In the genomic region with DNA sequence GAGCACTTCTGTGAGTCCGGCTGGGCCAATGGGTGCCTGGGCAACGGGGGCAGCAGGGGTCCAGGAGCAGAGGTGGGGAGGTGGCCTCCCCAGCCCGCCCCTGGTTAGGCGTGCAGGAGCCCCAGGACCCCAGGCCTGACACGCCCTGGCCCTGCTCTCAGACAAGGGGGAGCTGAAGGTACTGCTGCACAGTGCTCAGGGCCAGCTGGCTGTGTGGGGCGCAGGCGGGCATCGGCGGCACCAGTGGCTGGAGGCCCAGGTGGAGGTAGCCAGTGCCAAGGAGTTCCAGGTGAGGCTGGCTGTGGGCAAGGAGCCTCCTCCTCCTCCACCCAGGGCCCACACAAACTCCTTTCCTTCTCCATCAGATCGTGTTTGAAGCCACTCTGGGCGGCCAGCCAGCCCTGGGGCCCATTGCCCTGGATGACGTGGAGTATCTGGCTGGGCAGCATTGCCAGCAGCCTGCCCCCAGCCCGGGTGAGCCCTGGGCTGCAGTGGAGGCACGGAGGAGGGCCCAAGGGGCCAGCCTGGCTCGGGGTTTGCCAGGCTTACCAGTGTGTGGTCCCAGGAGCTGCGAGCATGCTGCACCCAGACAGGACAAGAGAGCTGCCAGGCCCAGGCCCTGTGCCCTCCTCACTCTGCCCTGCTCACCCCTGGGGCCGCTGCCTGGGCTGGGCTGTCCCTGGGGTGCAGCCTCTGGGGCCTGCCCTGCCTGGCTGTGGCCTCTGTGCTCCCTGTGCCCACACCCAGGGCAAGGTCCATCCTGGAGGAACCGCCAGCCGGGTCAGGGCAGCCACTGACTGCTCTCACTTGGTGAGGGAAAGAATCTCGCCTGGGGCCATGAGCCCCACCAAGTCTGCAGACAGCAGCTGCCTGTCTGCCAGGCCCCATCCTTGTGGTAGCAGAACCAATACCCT, we compare ENCODE assay signal across 9 cellular contexts. TPM values are rescaled to one million over a fixed set of nuclear protein-coding genes. Genes with fewer than 3 reads are reported as not detected.
A peak's percentile ranks its signal among the peaks of the same experiment; 100 is the strongest.
DNase-seq lines count a peak whose midpoint lies in the region; ATAC-seq and TF ChIP-seq lines count a peak whose summit lies in the region.
"Had no signal": no experiment of that assay in that cellular context is flagged by ENCODE, and none has a peak within 500 bp of the region (broad histone marks: within the 10 kb centered on the region; RNA-seq: fewer than 3 reads in every experiment).

No MANE protein-coding gene starts in this region.

- peak; percentile 26 for TF ChIP-seq POLR2A in GM19193 (IDR thresholded peaks at IDR 0.05; ENCODE audit: extremely low read depth, insufficient read depth, insufficient read length)

- H3K56ac ChIP-seq in H9 (ENCODE audit: insufficient read length, low read depth, low read length): no peak overlapping the region

- no peaks in the 10 kb centered on the region for H3K9me3 Mint-ChIP-seq in H9
- H3K9me3 Mint-ChIP-seq: type B pancreatic cell had no signal

- H2AFZ ChIP-seq in H9 (ENCODE audit: low read length): no peak overlapping the region

- no peaks in the 10 kb centered on the region for H3K4me1 Mint-ChIP-seq in H9

- H4K8ac ChIP-seq in H9 (replicated peaks; ENCODE audit: insufficient read length, low read depth, low read length): no peak overlapping the region

- H3K4me1 ChIP-seq in H9 (ENCODE audit: insufficient read depth, low read length): no peaks in the 10 kb centered on the region

- TF ChIP-seq CTCF in VCaP (conservative IDR thresholded peaks at IDR 0.05) (no peak), retinal pigment epithelial cell (conservative IDR thresholded peaks at IDR 0.05; ENCODE audit: low read depth, low read length) (no peak), H9 (conservative IDR thresholded peaks at IDR 0.05) (no peak)

- no peaks in the 10 kb centered on the region for H4K20me1 ChIP-seq in H9 (ENCODE audit: control insufficient read depth, insufficient read depth, insufficient read length)

- H2BK5ac ChIP-seq in H9 (ENCODE audit: insufficient read length, low read length): no peak overlapping the region

- no peaks in the 10 kb centered on the region for H3K9me3 ChIP-seq in H9 (ENCODE audit: control insufficient read depth, low read depth, low read length)

- no CpG with 5 or more reads among the region's 20 CpGs for WGBS in H9 (ENCODE audit: extremely low coverage, insufficient read length, low lambda C conversion rate)

- H3T11ph ChIP-seq in H9 (ENCODE audit: low read length): no peak overlapping the region

- H3K79me1 ChIP-seq in H9 (ENCODE audit: insufficient read depth, low read depth, low read length, poor library complexity, severe bottlenecking): no peaks in the 10 kb centered on the region

- no peak overlapping the region for H3K27ac Mint-ChIP-seq in H9
- H3K27ac Mint-ChIP-seq: type B pancreatic cell had no signal

- DNase-seq in head of caudate nucleus: peak in 39 of 42 donors; percentile 51 to 89 (median 73)
- DNase-seq in retinal pigment epithelial cell (ENCODE audit: low read depth): peak; percentile 29
- DNase-seq in SW 1271 (lab: John Stamatoyannopoulos, UW): no peak
- no peak for DNase-seq in H9
- no peak for DNase-seq in RKO (ENCODE audit: low spot score)

- no peaks in the 10 kb centered on the region; the same call in 1 of the 2 replicates for H3K27me3 Mint-ChIP-seq in H9 (ENCODE audit: low read depth)
- H3K27me3 Mint-ChIP-seq: type B pancreatic cell had no signal

- H2AK5ac ChIP-seq in H9 (ENCODE audit: insufficient read length, low read length): no peak overlapping the region

- intact Hi-C loops in head of caudate nucleus (cut with DNase I): loop anchor here (10.0 kb wide), 1 partner anchor 76 kb away; no protein-coding TSS in a partner anchor

- H3K23ac ChIP-seq in H9 (ENCODE audit: insufficient read length, low read depth, low read length): no peak overlapping the region

- no peak overlapping the region for H4K5ac ChIP-seq in H9 (ENCODE audit: insufficient read length, low read depth, low read length)

- H3K4me3 Mint-ChIP-seq in H9: no peak overlapping the region
- H3K4me3 Mint-ChIP-seq: type B pancreatic cell had no signal

- H3K23me2 ChIP-seq in H9 (ENCODE audit: insufficient read length, low read depth, low read length, poor library complexity, severe bottlenecking): no peaks in the 10 kb centered on the region

- no peak overlapping the region for H2BK120ac ChIP-seq in H9 (ENCODE audit: low read depth, low read length, poor library complexity, severe bottlenecking)

- no peak overlapping the region for H3K4me2 ChIP-seq in H9 (ENCODE audit: insufficient read depth, insufficient read length, low read length)

- no peak overlapping the region for H3K18ac ChIP-seq in H9 (ENCODE audit: insufficient read length, low read depth, low read length)

- peak overlapping the region; percentile 80 for H3K27ac ChIP-seq in VCaP
- no peak overlapping the region for H3K27ac ChIP-seq in H9 (ENCODE audit: insufficient read length, low read depth, low read length)

- H3K4me3 ChIP-seq in retinal pigment epithelial cell (ENCODE audit: low read length): no peak overlapping the region

- no peak overlapping the region for H4K91ac ChIP-seq in H9 (ENCODE audit: insufficient read length, low read depth, low read length)

- peaks cover 13 to 35% (median 29%) of the 10 kb centered on the region in 3 experiments for H3K36me3 Mint-ChIP-seq in H9 (ENCODE audit: insufficient read depth in 1 of 3, low read depth in 3 of 3)
- H3K36me3 Mint-ChIP-seq: type B pancreatic cell had no signal

- no peak overlapping the region for H2BK20ac ChIP-seq in H9 (ENCODE audit: low read depth, low read length, poor library complexity, severe bottlenecking)

- no peak overlapping the region for H3K14ac ChIP-seq in H9 (ENCODE audit: insufficient read depth, low read length)

- no peaks in the 10 kb centered on the region for H3K27me3 ChIP-seq in H9 (ENCODE audit: insufficient read depth, low read length)

- no peak for ATAC-seq in GM19397 (IDR thresholded peaks at IDR 0.05; ENCODE audit: unreplicated experiment)

- no peak overlapping the region for H3K4ac ChIP-seq in H9 (ENCODE audit: low read depth, low read length)

- H3K9ac ChIP-seq in H9 (ENCODE audit: extremely low read depth, insufficient read length, low read length): no peak overlapping the region

- H2BK15ac ChIP-seq in H9 (ENCODE audit: low read depth, low read length): no peak overlapping the region

- H2BK12ac ChIP-seq in H9 (ENCODE audit: insufficient read length, low read depth, low read length): no peak overlapping the region

- H3K79me2 ChIP-seq in H9 (ENCODE audit: insufficient read depth, low read length): no peaks in the 10 kb centered on the region

RNA-seq across cellular contexts. Expression of gene MAMDC4, which starts 7.0 kb away (rescaled TPM):
- 6.9 and 9.2 TPM in 2 replicates for total RNA-seq in H9 (2021)

RNA-seq across cellular contexts. Expression of gene EDF1, which starts 7.0 kb away (rescaled TPM):
- total RNA-seq in H9 (2021): 318 and 328 TPM in 2 replicates

RNA-seq across cellular contexts. Expression of gene PHPT1, which starts 9.9 kb away (rescaled TPM):
- total RNA-seq in H9 (2021): 161 and 175 TPM in 2 replicates

RNA-seq across cellular contexts. Expression of gene AJM1, which starts 16.8 kb away (rescaled TPM):
- total RNA-seq in H9 (2021): 1.8 and 2.3 TPM in 2 replicates

RNA-seq across cellular contexts. Expression of gene TRAF2, which starts 27.2 kb away (rescaled TPM):
- total RNA-seq in H9 (2021): 48.8 and 49.2 TPM in 2 replicates

Comparison
In these comparisons a context has a peak if more than half of its experiments do, and no peak if none do; other contexts are left out.
1. DNase-seq: peak in head of caudate nucleus (39 of 42) and retinal pigment epithelial cell (single experiment); none in SW 1271 (0 of 2), H9 (single experiment) and RKO (single experiment).